ENCODE assay signal across 18 cellular contexts in the genomic region with DNA sequence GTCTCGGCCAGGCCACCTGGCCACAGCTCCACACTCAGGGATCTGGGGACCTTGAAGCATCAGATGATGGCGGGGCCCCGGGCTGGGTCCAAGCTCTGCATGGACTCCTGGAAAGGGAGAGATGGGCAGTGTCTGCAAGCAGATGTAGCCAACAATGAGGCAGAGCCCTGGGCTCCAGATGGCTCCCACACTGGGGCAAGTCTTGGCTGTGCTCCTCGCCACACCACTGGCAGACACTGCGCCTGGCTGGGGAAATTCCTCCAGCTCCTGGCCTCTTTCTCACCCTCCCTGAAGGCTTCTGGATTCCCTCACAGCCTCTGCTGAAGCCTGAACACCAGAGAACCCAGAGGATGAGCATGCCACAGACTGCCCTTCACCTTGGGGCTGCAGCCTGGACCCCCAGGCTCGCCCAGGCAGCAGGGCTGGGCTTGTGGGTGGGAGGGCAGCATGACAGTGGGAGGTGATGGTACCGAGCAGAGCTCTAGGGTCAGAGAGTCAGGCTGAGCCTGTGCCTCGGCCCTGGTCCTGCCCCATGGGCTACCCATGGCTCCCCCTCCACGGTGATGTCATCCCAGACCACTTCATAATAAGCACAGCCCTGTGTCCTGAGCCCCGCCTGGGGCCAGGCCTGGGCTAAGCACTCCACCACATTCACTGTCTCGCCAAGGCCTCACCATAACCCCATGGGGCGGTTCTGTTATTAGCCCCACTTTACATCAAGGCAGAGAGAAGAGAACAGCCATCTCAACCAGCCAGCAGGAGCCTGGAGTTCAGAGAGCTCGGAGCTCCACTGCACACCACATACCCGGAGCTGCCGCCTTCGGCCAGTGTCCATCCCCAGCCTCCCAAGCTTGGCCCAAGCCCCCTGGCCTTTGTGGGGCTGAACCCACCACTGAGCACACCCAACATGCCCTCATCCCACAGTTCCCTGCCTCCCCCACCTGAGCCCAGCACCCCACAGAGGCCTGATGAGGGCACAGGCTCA.
DNase-seq lines count a peak whose midpoint lies in the region; ATAC-seq lines count a peak whose summit lies in the region.
"Had no signal": no experiment of that assay in that cellular context is flagged by ENCODE, and none has a peak within 500 bp of the region (broad histone marks: within the 10 kb centered on the region; RNA-seq: fewer than 3 reads in every experiment).

No MANE protein-coding gene starts in this region.

- no peaks in the 10 kb centered on the region for H3K27me3 ChIP-seq in H7 (ENCODE audit: control insufficient read depth, insufficient read depth, low read length)

- H3K27me3 Mint-ChIP-seq in stimulated activated memory B cell treated with anti-CD40 and anti-IgM and Interleukin-4, amounts not matched to agents 10 μg/mL and 1 μg/mL and 100 μg/mL, for 72 hours: peaks cover 7% of the 10 kb centered on the region

- no peak overlapping the region for H3K4me3 ChIP-seq in H7 (ENCODE audit: insufficient read depth, low read depth, low read length)
- H3K4me3 ChIP-seq: smooth muscle cell had no signal

- H3K36me3 Mint-ChIP-seq in stimulated activated memory B cell treated with anti-CD40 and anti-IgM and Interleukin-4, amounts not matched to agents 10 μg/mL and 1 μg/mL and 100 μg/mL, for 72 hours: no peaks in the 10 kb centered on the region
- H3K36me3 Mint-ChIP-seq: CD8-positive, alpha-beta T cell had no signal

- DNase-seq in H7: peak; percentile 52
- DNase-seq in epidermal melanocyte (ENCODE audit: insufficient read length, low spot score): peak; percentile 54
- peak; percentile 9 for DNase-seq in iPS-NIHi7 (ENCODE audit: extremely low spot score)
- DNase-seq in HuH-7.5 (ENCODE audit: low spot score): no peak
- no peak for DNase-seq in superior temporal gyrus (ENCODE audit: extremely low spot score)
- no peak for DNase-seq in NCI-H2171 treated with DMSO at 0.1 percent for 48 hours (lab: John Stamatoyannopoulos, UW)
- no peak for DNase-seq in Kasumi-1 (lab: John Stamatoyannopoulos, UW)
- DNase-seq: activated naive CD4-positive, alpha-beta T cell treated with Interleukin-2 at 50 U/mL for 16 hours; dermis blood vessel endothelial cell; NCI-H2081; NCI-H526 had no signal

- no peaks in the 10 kb centered on the region for H3K36me3 ChIP-seq in H7 (replicated peaks; ENCODE audit: control insufficient read depth, insufficient read depth, low read length)

- peaks cover 9% of the 10 kb centered on the region for H3K9me3 Mint-ChIP-seq in stimulated activated memory B cell treated with anti-CD40 and anti-IgM and Interleukin-4, amounts not matched to agents 10 μg/mL and 1 μg/mL and 100 μg/mL, for 72 hours
- H3K9me3 Mint-ChIP-seq: CD8-positive, alpha-beta T cell had no signal

- no peak overlapping the region for H3K27ac Mint-ChIP-seq in stimulated activated memory B cell treated with anti-CD40 and anti-IgM and Interleukin-4, amounts not matched to agents 10 μg/mL and 1 μg/mL and 100 μg/mL, for 72 hours
- H3K27ac Mint-ChIP-seq: CD8-positive, alpha-beta T cell; memory B cell had no signal

- peak; percentile 4 for ATAC-seq in stimulated activated memory B cell treated with anti-CD40 and anti-IgM and Interleukin-4, amounts not matched to agents 10 μg/mL and 1 μg/mL and 100 μg/mL, for 72 hours
- ATAC-seq: activated CD4-positive, CD25-positive, alpha-beta regulatory T cell treated with anti-CD3 and anti-CD28 coated beads, Interleukin-2, amount 50 U/mL, for 24 hours; CD8-positive, alpha-beta T cell; esophagus mucosa; Panc1 had no signal

- no peaks in the 10 kb centered on the region for H3K4me1 Mint-ChIP-seq in stimulated activated memory B cell treated with anti-CD40 and anti-IgM and Interleukin-4, amounts not matched to agents 10 μg/mL and 1 μg/mL and 100 μg/mL, for 72 hours
- H3K4me1 Mint-ChIP-seq: memory B cell had no signal

- H3K4me3 Mint-ChIP-seq in stimulated activated memory B cell treated with anti-CD40 and anti-IgM and Interleukin-4, amounts not matched to agents 10 μg/mL and 1 μg/mL and 100 μg/mL, for 72 hours: no peak overlapping the region
- H3K4me3 Mint-ChIP-seq: CD8-positive, alpha-beta T cell; memory B cell had no signal

Comparison
In these comparisons a context has a peak if more than half of its experiments do, and no peak if none do; other contexts are left out.
1. DNase-seq: peak in H7 (single experiment), epidermal melanocyte (single experiment) and iPS-NIHi7 (single experiment); none in HuH-7.5 (single experiment), superior temporal gyrus (single experiment), NCI-H2171 treated with DMSO at 0.1 percent for 48 hours (single experiment) and Kasumi-1 (0 of 2).